8 cellular contexts compared by ENCODE assay signal in the genomic region with DNA sequence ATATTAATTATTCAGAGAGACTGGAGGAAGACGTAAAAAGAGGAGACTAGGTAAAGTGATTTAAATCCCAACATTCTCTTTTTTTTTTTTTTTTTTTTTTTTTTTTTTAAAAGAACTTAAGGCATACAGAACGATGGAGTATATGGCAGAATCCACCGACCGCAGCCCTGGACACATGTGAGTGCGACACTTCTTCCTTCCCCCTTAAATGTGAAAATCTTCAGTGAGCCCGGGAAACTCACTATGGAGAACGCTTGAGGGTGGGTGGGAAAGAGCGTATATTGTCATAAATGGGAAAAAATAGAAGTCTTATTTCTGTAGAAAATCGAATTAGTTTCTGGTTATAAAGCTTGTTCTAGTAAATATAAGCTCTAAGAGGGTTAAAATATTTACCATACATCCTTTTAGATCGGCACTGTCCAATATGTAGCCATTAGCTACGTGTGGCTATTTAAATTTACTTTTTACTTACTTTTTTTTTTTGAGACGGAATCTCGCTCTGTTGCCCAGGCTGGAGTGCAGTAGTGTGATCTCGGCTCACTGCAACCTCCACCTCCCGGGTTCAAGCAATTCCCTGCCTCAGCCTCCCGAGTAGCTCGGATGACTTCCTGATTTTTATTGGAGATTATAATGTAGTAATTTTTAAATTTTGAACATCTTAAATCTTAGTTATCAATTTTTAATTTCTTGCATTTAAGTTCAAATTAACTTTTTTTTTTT. TPM values are rescaled to one million over a fixed set of nuclear protein-coding genes. Genes with fewer than 3 reads are reported as not detected.
DNase-seq lines count a peak whose midpoint lies in the region; ATAC-seq, FAIRE-seq and TF ChIP-seq lines count a peak whose summit lies in the region.

No MANE protein-coding gene starts in this region.

- TF ChIP-seq POLR2A in breast epithelium (IDR thresholded peaks at IDR 0.05), result no peak

- ATAC-seq in left colon (peak; percentile 55), GM18861 (IDR thresholded peaks at IDR 0.05; ENCODE audit: unreplicated experiment) (no peak), GM19467 (IDR thresholded peaks at IDR 0.05; ENCODE audit: unreplicated experiment) (no peak)

- FAIRE-seq in GM19239 (lab: Jason Lieb, UNC), result peak; percentile 53

- H3K9ac ChIP-seq in NT2/D1 (ENCODE audit: insufficient read length, low read depth) (peak overlapping the region; percentile 95), subcutaneous abdominal adipose tissue (ENCODE audit: low read length in 5 of 5) (peak overlapping the region; percentile 73 to 97 (median 94))

- DNase-seq in AG09309 (ENCODE audit: low read depth) (no peak), GM19239 (ENCODE audit: insufficient read length, low spot score) (no peak), NT2/D1 (ENCODE audit: low read depth, low spot score) (no peak), breast epithelium (ENCODE audit: low spot score in 2 of 2) (no peak), left colon (peak in 1 of 2 donors; percentile 36)

- no peaks in the 10 kb centered on the region for H3K27me3 ChIP-seq in NT2/D1 (ENCODE audit: insufficient read depth, insufficient read length)
- no peaks in the 10 kb centered on the region for H3K27me3 ChIP-seq in breast epithelium
- H3K27me3 ChIP-seq in subcutaneous abdominal adipose tissue (ENCODE audit: control insufficient read depth in 5 of 5, insufficient read depth in 4 of 5, low read length in 5 of 5), result no peaks in the 10 kb centered on the region

- no peak for TF ChIP-seq CTCF in AG09309 (IDR thresholded peaks at IDR 0.05; ENCODE audit: control insufficient read depth, insufficient read depth, low read depth, low read length, missing control alignments)
- no peak for TF ChIP-seq CTCF in breast epithelium (IDR thresholded peaks at IDR 0.05)

- H3K27ac ChIP-seq in breast epithelium (peak overlapping the region in 1 of 2 donors; percentile 94), subcutaneous abdominal adipose tissue (ENCODE audit: low read depth, low read length) (peak overlapping the region; percentile 88)

- H3K9me3 ChIP-seq in NT2/D1 (ENCODE audit: insufficient read depth, low read length) (no peaks in the 10 kb centered on the region), breast epithelium (no peaks in the 10 kb centered on the region), subcutaneous abdominal adipose tissue (ENCODE audit: control insufficient read depth in 5 of 5, low read length in 5 of 5) (no peaks in the 10 kb centered on the region)

- H3K4me1 ChIP-seq in NT2/D1 (ENCODE audit: insufficient read depth, insufficient read length) (no peaks in the 10 kb centered on the region), breast epithelium (peaks cover 0 to 5% of the 10 kb centered on the region in 2 donors), subcutaneous abdominal adipose tissue (ENCODE audit: control insufficient read depth in 5 of 5, insufficient read depth in 5 of 5, low read length in 5 of 5) (peaks cover 8 to 35% (median 21%) of the 10 kb centered on the region in 5 donors)

- intact Hi-C loops in breast epithelium (cut with DNase I; ENCODE audit: low total_unique reads) (no loop called here), left colon (cut with DNase I, micrococcal nuclease) (no loop called here)

- H3K4me3 ChIP-seq in AG09309 (ENCODE audit: control insufficient read depth, low read depth, low read length) (peak overlapping the region; percentile 87), NT2/D1 (ENCODE audit: insufficient read length, low read depth) (peak overlapping the region; percentile 89), breast epithelium (peak overlapping the region; percentile 80 to 93 (median 93)), subcutaneous abdominal adipose tissue (ENCODE audit: low read depth in 1 of 5, low read length in 5 of 5) (peak overlapping the region; percentile 78 to 94 (median 89))

- H3K36me3 ChIP-seq in NT2/D1 (ENCODE audit: insufficient read depth, insufficient read length, low read length) (peaks cover 38% of the 10 kb centered on the region), breast epithelium (no peaks in the 10 kb centered on the region), subcutaneous abdominal adipose tissue (ENCODE audit: control insufficient read depth in 5 of 5, insufficient read depth in 5 of 5, low read length in 5 of 5) (peaks cover 1 to 9% (median 7%) of the 10 kb centered on the region in 5 donors)

RNA-seq across cellular contexts. Expression of gene NMD3, which starts 0.9 kb away (rescaled TPM):
- total RNA-seq in breast epithelium, result 10 to 100 TPM; 53.3 to 69.7 (median 56.0) TPM
- 10 to 100 TPM; 33.5 to 34.4 TPM for total RNA-seq in left colon
